Comparison of ENCODE assay signal across 10 cellular contexts in genomic region chr12:110004598-110004997, GRCh38. TPM values are rescaled to one million over a fixed set of nuclear protein-coding genes. Genes with fewer than 3 reads are reported as not detected.
DNase-seq lines count a peak whose midpoint lies in the region; ATAC-seq and TF ChIP-seq lines count a peak whose summit lies in the region.
"Had no signal": no experiment of that assay in that cellular context is flagged by ENCODE, and none has a peak within 500 bp of the region (broad histone marks: within the 10 kb centered on the region; RNA-seq: fewer than 3 reads in every experiment).

No MANE protein-coding gene starts in this region.

- H3K27ac ChIP-seq in CD4-positive, alpha-beta T cell (ENCODE audit: low read depth, low read length): no peak overlapping the region

- no peak for DNase-seq in CD4-positive, alpha-beta T cell
- no peak for DNase-seq in activated CD8-positive, alpha-beta T cell treated with anti-CD3 and anti-CD28 coated beads for 36 hours
- DNase-seq in anterior cingulate cortex (lab: John Stamatoyannopoulos, UW) (no peak), NOMO-1 treated with dmso at 0.1 percent for 144 hours (lab: John Stamatoyannopoulos, UW; ENCODE audit: unreplicated experiment) (no peak), SHP77 treated with DMSO at 0.1 percent for 48 hours (lab: John Stamatoyannopoulos, UW) (no peak), SIG-M5 (lab: John Stamatoyannopoulos, UW) (no peak)
- DNase-seq: NCI-H524, T-helper 9 cell had no signal

- H3K9me3 ChIP-seq in CD4-positive, alpha-beta T cell (ENCODE audit: control insufficient read depth, low read length): no peaks in the 10 kb centered on the region

- peak overlapping the region; percentile 85 for H3K27ac Mint-ChIP-seq in CD4-positive, alpha-beta T cell
- H3K27ac Mint-ChIP-seq in activated CD8-positive, alpha-beta T cell treated with anti-CD3 and anti-CD28 coated beads for 36 hours: peak overlapping the region; percentile 15

- H3K9me3 Mint-ChIP-seq in CD4-positive, alpha-beta T cell: no peaks in the 10 kb centered on the region
- H3K9me3 Mint-ChIP-seq in activated CD8-positive, alpha-beta T cell treated with anti-CD3 and anti-CD28 coated beads for 36 hours: peaks cover 2% of the 10 kb centered on the region

- ATAC-seq in CD4-positive, alpha-beta T cell (ENCODE audit: poor library complexity): peak; percentile 58
- peak; percentile 57 for ATAC-seq in GM18858 (IDR thresholded peaks at IDR 0.05; ENCODE audit: unreplicated experiment)
- ATAC-seq in HG02973 (IDR thresholded peaks at IDR 0.05; ENCODE audit: unreplicated experiment): peak; percentile 49
- ATAC-seq in activated CD8-positive, alpha-beta T cell treated with anti-CD3 and anti-CD28 coated beads for 36 hours: peak; percentile 74

- H3K36me3 Mint-ChIP-seq in CD4-positive, alpha-beta T cell (ENCODE audit: low read depth): peaks cover 31% of the 10 kb centered on the region
- H3K36me3 Mint-ChIP-seq in activated CD8-positive, alpha-beta T cell treated with anti-CD3 and anti-CD28 coated beads for 36 hours (ENCODE audit: low read depth): peaks cover 20% of the 10 kb centered on the region

- H3K4me3 Mint-ChIP-seq in CD4-positive, alpha-beta T cell: peak overlapping the region; percentile 85
- H3K4me3 Mint-ChIP-seq in activated CD8-positive, alpha-beta T cell treated with anti-CD3 and anti-CD28 coated beads for 36 hours: peak overlapping the region; percentile 15

- H3K4me1 Mint-ChIP-seq in CD4-positive, alpha-beta T cell (ENCODE audit: low read depth): peaks cover 76% of the 10 kb centered on the region
- peaks cover 74% of the 10 kb centered on the region for H3K4me1 Mint-ChIP-seq in activated CD8-positive, alpha-beta T cell treated with anti-CD3 and anti-CD28 coated beads for 36 hours (ENCODE audit: low read depth)

- H3K27me3 Mint-ChIP-seq in CD4-positive, alpha-beta T cell: no peaks in the 10 kb centered on the region
- no peaks in the 10 kb centered on the region for H3K27me3 Mint-ChIP-seq in activated CD8-positive, alpha-beta T cell treated with anti-CD3 and anti-CD28 coated beads for 36 hours

- CTCF ChIA-PET in CD4-positive, alpha-beta T cell (lab: Charles Lee): interaction anchor here (1.0 to 1.3 kb wide), 2 partner anchors 10 to 26 kb away, joined by 3 read pairs; no protein-coding TSS in a partner anchor
- CTCF ChIA-PET in activated CD8-positive, alpha-beta T cell treated with anti-CD3 and anti-CD28 coated beads for 36 hours (lab: Charles Lee): interaction anchor here (0.8 to 3.2 kb wide), 5 partner anchors 8 to 72 kb away, joined by 3 to 11 read pairs (median 3); no protein-coding TSS in a partner anchor

- TF ChIP-seq CTCF in CD4-positive, alpha-beta T cell (IDR thresholded peaks at IDR 0.05): no peak
- TF ChIP-seq CTCF in activated CD8-positive, alpha-beta T cell treated with anti-CD3 and anti-CD28 coated beads for 36 hours (IDR thresholded peaks at IDR 0.05): no peak

- POLR2A ChIA-PET in CD4-positive, alpha-beta T cell (lab: Charles Lee): interaction anchor here (2.1 kb wide), 1 partner anchor 10 kb away, joined by 7 read pairs; no protein-coding TSS in a partner anchor
- POLR2A ChIA-PET in activated CD8-positive, alpha-beta T cell treated with anti-CD3 and anti-CD28 coated beads for 36 hours (lab: Charles Lee): interaction anchor here (0.7 to 3.4 kb wide), 4 partner anchors 10 to 30 kb away, joined by 3 to 16 read pairs (median 7); partner anchors contain the start of gene GIT2

- intact Hi-C loops in CD4-positive, alpha-beta T cell (cut with DNase I, micrococcal nuclease): no loop called here
- intact Hi-C loops in activated CD8-positive, alpha-beta T cell treated with anti-CD3 and anti-CD28 coated beads for 36 hours (cut with micrococcal nuclease): no loop called here

- no peaks in the 10 kb centered on the region for H3K27me3 ChIP-seq in CD4-positive, alpha-beta T cell (ENCODE audit: control insufficient read depth, insufficient read depth, low read length)

RNA-seq across cellular contexts. Expression of gene ANKRD13A, which starts 5.4 kb away (rescaled TPM):
- 10 to 100 TPM; 51.6 to 52.3 TPM for total RNA-seq in CD4-positive, alpha-beta T cell
- total RNA-seq in activated CD8-positive, alpha-beta T cell treated with anti-CD3 and anti-CD28 coated beads for 36 hours: 10 to 100 TPM; 33.4 to 37.5 TPM

RNA-seq across cellular contexts. Expression of gene GIT2, which starts 8.4 kb away (rescaled TPM):
- total RNA-seq in CD4-positive, alpha-beta T cell: 10 to 100 TPM; 68.6 to 70.7 TPM
- 10 to 100 TPM; 49.2 to 49.6 TPM for total RNA-seq in activated CD8-positive, alpha-beta T cell treated with anti-CD3 and anti-CD28 coated beads for 36 hours

RNA-seq across cellular contexts. Expression of gene C12orf76, which starts 43.7 kb away (rescaled TPM):
- total RNA-seq in CD4-positive, alpha-beta T cell: 10 to 100 TPM in 1 of 2 experiments, 1 to 10 TPM in 1; 9.8 to 12.6 TPM
- total RNA-seq in activated CD8-positive, alpha-beta T cell treated with anti-CD3 and anti-CD28 coated beads for 36 hours: 10 to 100 TPM in 1 of 2 experiments, 1 to 10 TPM in 1; 9.7 to 11.0 TPM
